15 cellular contexts compared by ENCODE assay signal in the genomic region with DNA sequence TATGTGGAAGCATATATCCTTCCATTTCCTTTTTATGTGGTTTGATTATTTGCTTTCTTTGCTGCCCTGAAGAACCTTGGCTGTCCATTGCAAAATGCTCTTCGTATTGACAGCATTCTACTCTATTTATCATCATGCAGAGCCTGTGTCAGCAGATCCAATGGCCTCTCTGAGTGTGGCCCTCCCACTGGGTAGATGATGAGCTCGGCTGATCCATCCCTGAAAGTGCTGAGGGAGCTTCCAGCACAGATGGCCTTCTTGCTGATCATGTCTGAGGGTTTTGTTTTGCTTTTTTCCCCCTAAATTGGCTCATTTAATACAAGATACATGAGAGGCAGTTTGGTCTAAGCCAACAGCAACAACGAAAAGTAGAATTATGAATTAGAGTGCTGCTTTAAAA.
"Had no signal": no experiment of that assay in that cellular context is flagged by ENCODE, and none has a peak within 500 bp of the region (broad histone marks: within the 10 kb centered on the region; RNA-seq: fewer than 3 reads in every experiment).

No MANE protein-coding gene starts in this region.

- H3K27me3 ChIP-seq: adrenal gland, cardiac muscle cell, colonic mucosa, esophagus muscularis mucosa, right lobe of liver, spleen, upper lobe of left lung had no signal

- H3K4me1 ChIP-seq: adrenal gland, colonic mucosa, esophagus muscularis mucosa, lower lobe of right lung, right lobe of liver, spleen, upper lobe of left lung had no signal

- H3K27me3 Mint-ChIP-seq: stimulated activated naive CD8-positive, alpha-beta T cell treated with anti-CD3 and anti-CD28 coated beads, Interleukin-15, Interleukin-2, amounts not matched to agents 100 ng/mL and 50 ng/mL, for 24 hours had no signal

- H3K4me3 Mint-ChIP-seq: immature natural killer cell; neural crest cell; stimulated activated naive CD8-positive, alpha-beta T cell treated with anti-CD3 and anti-CD28 coated beads, Interleukin-15, Interleukin-2, amounts not matched to agents 100 ng/mL and 50 ng/mL, for 24 hours had no signal

- H3K4me1 Mint-ChIP-seq: immature natural killer cell had no signal

- H3K36me3 ChIP-seq: adrenal gland, cardiac muscle cell, colonic mucosa, esophagus muscularis mucosa, lower lobe of right lung, right lobe of liver, spleen, upper lobe of left lung had no signal

- H3K36me3 Mint-ChIP-seq: immature natural killer cell had no signal

- H3K27ac ChIP-seq: adrenal gland, cardiac muscle cell, colonic mucosa, esophagus muscularis mucosa, lower lobe of right lung, right lobe of liver, spleen, upper lobe of left lung had no signal

- H3K9me3 ChIP-seq: adrenal gland, colonic mucosa, esophagus muscularis mucosa, lower lobe of right lung, right lobe of liver, spleen, upper lobe of left lung had no signal

- H3K27ac Mint-ChIP-seq: immature natural killer cell; stimulated activated naive CD8-positive, alpha-beta T cell treated with anti-CD3 and anti-CD28 coated beads, Interleukin-15, Interleukin-2, amounts not matched to agents 100 ng/mL and 50 ng/mL, for 24 hours had no signal

- H3K4me3 ChIP-seq: adrenal gland, cardiac muscle cell, colonic mucosa, esophagus muscularis mucosa, lower lobe of right lung, right lobe of liver, spleen, upper lobe of left lung had no signal

- H3K9me3 Mint-ChIP-seq: neural crest cell; stimulated activated naive CD8-positive, alpha-beta T cell treated with anti-CD3 and anti-CD28 coated beads, Interleukin-15, Interleukin-2, amounts not matched to agents 100 ng/mL and 50 ng/mL, for 24 hours had no signal

- ATAC-seq: lower lobe of right lung, right lobe of liver had no signal

- DNase-seq: activated CD4-positive, alpha-beta T cell treated with anti-CD3 and anti-CD28 coated beads, Interleukin-2, amount 50 U/mL, for 48 hours; activated naive CD4-positive, alpha-beta T cell treated with anti-CD3 and anti-CD28 coated beads, Interleukin-2, amount 50 U/mL, for 16 hours; adrenal gland; colonic mucosa; immature natural killer cell; lower lobe of right lung; midbrain; right lobe of liver; spleen; T1000; upper lobe of left lung had no signal
